1 cellular context compared by ENCODE assay signal in the genomic region with DNA sequence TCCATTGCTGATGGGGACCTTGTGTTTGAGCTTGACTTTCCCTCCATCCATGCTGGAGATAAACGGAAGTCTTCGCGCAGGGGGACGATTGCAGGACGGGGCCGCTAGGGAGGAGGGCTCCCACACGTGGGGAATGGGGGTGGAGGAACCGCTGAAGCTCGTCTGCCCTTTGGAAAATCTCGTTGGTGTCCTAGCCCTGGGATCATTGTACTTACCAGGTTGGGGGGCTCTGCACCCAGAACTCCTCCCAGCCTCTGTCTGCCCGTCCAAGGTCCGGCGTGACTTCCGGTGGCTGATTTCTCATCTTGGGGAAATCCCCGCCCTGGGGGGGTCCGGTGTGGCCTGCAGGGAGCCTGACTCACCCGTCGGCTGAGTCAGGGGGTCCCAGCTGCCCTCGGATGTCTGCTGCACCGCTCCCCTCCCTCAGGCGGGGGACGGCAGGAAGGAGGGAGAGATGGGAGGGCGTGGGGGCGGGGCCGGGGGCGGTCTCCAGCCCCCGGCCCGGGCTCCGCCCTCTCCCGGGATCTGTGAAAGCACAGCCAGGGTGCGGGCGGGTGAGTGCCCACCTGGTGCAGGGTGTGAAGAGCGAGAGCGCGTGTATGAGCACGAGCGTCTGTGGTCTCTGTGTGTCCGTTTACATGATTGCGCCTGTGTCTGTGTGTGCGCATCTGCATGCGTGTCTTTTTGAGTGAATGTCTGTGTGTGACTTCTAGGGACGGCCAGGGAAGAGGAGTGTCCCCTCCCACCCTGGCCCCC.
TF ChIP-seq lines count a peak whose summit lies in the region.

No MANE protein-coding gene starts in this region.

TF ChIP-seq in HepG2, 621 proteins besides CTCF, POLR2A, EP300 and RAD21 (continued from another document and continues in another):
- TF ChIP-seq PBX2 (CRISPR knock-in tag; IDR thresholded peaks at IDR 0.05), result no peak
- TF ChIP-seq, protein P1, sequence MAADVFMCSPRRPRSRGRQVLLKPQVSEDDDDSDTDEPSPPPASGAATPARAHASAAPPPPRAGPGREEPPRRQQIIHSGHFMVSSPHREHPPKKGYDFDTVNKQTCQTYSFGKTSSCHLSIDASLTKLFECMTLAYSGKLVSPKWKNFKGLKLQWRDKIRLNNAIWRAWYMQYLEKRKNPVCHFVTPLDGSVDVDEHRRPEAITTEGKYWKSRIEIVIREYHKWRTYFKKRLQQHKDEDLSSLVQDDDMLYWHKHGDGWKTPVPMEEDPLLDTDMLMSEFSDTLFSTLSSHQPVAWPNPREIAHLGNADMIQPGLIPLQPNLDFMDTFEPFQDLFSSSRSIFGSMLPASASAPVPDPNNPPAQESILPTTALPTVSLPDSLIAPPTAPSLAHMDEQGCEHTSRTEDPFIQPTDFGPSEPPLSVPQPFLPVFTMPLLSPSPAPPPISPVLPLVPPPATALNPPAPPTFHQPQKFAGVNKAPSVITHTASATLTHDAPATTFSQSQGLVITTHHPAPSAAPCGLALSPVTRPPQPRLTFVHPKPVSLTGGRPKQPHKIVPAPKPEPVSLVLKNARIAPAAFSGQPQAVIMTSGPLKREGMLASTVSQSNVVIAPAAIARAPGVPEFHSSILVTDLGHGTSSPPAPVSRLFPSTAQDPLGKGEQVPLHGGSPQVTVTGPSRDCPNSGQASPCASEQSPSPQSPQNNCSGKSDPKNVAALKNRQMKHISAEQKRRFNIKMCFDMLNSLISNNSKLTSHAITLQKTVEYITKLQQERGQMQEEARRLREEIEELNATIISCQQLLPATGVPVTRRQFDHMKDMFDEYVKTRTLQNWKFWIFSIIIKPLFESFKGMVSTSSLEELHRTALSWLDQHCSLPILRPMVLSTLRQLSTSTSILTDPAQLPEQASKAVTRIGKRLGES (CRISPR knock-in tag; IDR thresholded peaks at IDR 0.05; ENCODE audit: borderline replicate concordance), result no peak
- TF ChIP-seq ZNF652 (CRISPR knock-in tag; IDR thresholded peaks at IDR 0.05; ENCODE audit: borderline replicate concordance, low read depth), result no peak
- TF ChIP-seq, protein P2, sequence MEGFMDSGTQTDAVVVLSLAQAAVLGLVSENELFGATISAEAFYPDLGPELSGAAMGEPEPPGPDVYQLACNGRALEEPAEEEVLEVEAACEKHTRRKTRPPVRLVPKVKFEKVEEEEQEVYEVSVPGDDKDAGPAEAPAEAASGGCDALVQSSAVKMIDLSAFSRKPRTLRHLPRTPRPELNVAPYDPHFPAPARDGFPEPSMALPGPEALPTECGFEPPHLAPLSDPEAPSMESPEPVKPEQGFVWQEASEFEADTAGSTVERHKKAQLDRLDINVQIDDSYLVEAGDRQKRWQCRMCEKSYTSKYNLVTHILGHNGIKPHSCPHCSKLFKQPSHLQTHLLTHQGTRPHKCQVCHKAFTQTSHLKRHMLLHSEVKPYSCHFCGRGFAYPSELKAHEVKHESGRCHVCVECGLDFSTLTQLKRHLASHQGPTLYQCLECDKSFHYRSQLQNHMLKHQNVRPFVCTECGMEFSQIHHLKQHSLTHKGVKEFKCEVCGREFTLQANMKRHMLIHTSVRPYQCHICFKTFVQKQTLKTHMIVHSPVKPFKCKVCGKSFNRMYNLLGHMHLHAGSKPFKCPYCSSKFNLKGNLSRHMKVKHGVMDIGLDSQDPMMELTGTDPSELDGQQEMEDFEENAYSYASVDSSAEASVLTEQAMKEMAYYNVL (CRISPR knock-in tag; IDR thresholded peaks at IDR 0.05; ENCODE audit: borderline replicate concordance), result no peak
- TF ChIP-seq ZMYM4 (CRISPR knock-in tag; IDR thresholded peaks at IDR 0.05), result no peak
- no peak for TF ChIP-seq CREM (IDR thresholded peaks at IDR 0.05)
- TF ChIP-seq CREM (CRISPR knock-in tag; IDR thresholded peaks at IDR 0.05), result no peak
- no peak for TF ChIP-seq ZNF775 (CRISPR knock-in tag; IDR thresholded peaks at IDR 0.05; ENCODE audit: borderline replicate concordance)
- no peak for TF ChIP-seq TARDBP (CRISPR knock-in tag; IDR thresholded peaks at IDR 0.05)
- TF ChIP-seq, protein P3, sequence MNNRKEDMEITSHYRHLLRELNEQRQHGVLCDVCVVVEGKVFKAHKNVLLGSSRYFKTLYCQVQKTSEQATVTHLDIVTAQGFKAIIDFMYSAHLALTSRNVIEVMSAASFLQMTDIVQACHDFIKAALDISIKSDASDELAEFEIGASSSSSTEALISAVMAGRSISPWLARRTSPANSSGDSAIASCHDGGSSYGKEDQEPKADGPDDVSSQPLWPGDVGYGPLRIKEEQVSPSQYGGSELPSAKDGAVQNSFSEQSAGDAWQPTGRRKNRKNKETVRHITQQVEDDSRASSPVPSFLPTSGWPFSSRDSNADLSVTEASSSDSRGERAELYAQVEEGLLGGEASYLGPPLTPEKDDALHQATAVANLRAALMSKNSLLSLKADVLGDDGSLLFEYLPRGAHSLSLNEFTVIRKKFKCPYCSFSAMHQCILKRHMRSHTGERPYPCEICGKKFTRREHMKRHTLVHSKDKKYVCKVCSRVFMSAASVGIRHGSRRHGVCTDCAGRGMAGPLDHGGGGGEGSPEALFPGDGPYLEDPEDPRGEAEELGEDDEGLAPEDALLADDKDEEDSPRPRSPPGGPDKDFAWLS (CRISPR knock-in tag; IDR thresholded peaks at IDR 0.05; ENCODE audit: borderline replicate concordance), result no peak
- no peak for TF ChIP-seq ZNF816 (CRISPR knock-in tag; IDR thresholded peaks at IDR 0.05; ENCODE audit: borderline replicate concordance)
- TF ChIP-seq TEAD3 (CRISPR knock-in tag; optimal IDR thresholded peaks at IDR 0.05; ENCODE audit: borderline replicate concordance), result no peak
- no peak for TF ChIP-seq JUNB (CRISPR knock-in tag; IDR thresholded peaks at IDR 0.05; ENCODE audit: borderline replicate concordance)
- TF ChIP-seq ZNF468 (CRISPR knock-in tag; IDR thresholded peaks at IDR 0.05), result no peak
- no peak; the same call in 1 of the 2 replicates for TF ChIP-seq RFXAP (CRISPR knock-in tag; IDR thresholded peaks at IDR 0.05; ENCODE audit: borderline replicate concordance)
- TF ChIP-seq FOXA3 (CRISPR knock-in tag; IDR thresholded peaks at IDR 0.05), result 0 out of 2 replicates have a peak, but pooled peaks have one; percentile 4
- no peak for TF ChIP-seq CSRNP1 (CRISPR knock-in tag; IDR thresholded peaks at IDR 0.05)
- TF ChIP-seq KLF9 (CRISPR knock-in tag; IDR thresholded peaks at IDR 0.05; ENCODE audit: low read depth), result no peak
- TF ChIP-seq CC2D1A (CRISPR knock-in tag; IDR thresholded peaks at IDR 0.05), result no peak
- TF ChIP-seq ZNF607 (CRISPR knock-in tag; IDR thresholded peaks at IDR 0.05; ENCODE audit: borderline replicate concordance), result no peak
- no peak for TF ChIP-seq BHLHE40 (IDR thresholded peaks at IDR 0.05; ENCODE audit: low read length)
- no peak for TF ChIP-seq BRCA1 (CRISPR knock-in tag; IDR thresholded peaks at IDR 0.05)
- TF ChIP-seq CREBL2 (CRISPR knock-in tag; IDR thresholded peaks at IDR 0.05; ENCODE audit: borderline replicate concordance), result no peak
- peak; percentile 43 for TF ChIP-seq POLR2AphosphoS5 (IDR thresholded peaks at IDR 0.05; ENCODE audit: low read depth, low read length)
- TF ChIP-seq, protein P4, sequence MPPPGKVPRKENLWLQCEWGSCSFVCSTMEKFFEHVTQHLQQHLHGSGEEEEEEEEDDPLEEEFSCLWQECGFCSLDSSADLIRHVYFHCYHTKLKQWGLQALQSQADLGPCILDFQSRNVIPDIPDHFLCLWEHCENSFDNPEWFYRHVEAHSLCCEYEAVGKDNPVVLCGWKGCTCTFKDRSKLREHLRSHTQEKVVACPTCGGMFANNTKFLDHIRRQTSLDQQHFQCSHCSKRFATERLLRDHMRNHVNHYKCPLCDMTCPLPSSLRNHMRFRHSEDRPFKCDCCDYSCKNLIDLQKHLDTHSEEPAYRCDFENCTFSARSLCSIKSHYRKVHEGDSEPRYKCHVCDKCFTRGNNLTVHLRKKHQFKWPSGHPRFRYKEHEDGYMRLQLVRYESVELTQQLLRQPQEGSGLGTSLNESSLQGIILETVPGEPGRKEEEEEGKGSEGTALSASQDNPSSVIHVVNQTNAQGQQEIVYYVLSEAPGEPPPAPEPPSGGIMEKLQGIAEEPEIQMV (CRISPR knock-in tag; IDR thresholded peaks at IDR 0.05; ENCODE audit: low read depth), result no peak
- no peak for TF ChIP-seq MAFK (conservative IDR thresholded peaks at IDR 0.05 in 1 of 2, IDR thresholded peaks at IDR 0.05 in 1 of 2; ENCODE audit: low read length in 2 of 2)
- TF ChIP-seq ZBTB8A (CRISPR knock-in tag; IDR thresholded peaks at IDR 0.05; ENCODE audit: borderline replicate concordance, low read depth), result no peak
- TF ChIP-seq ZNF543 (CRISPR knock-in tag; IDR thresholded peaks at IDR 0.05), result no peak
- TF ChIP-seq ATF7-NPFF (CRISPR knock-in tag; IDR thresholded peaks at IDR 0.05; ENCODE audit: low read depth), result no peak
- TF ChIP-seq PCBP2 (optimal IDR thresholded peaks at IDR 0.05; ENCODE audit: low read depth, low read length, poor library complexity, severe bottlenecking), result no peak
- TF ChIP-seq ZNF484 (CRISPR knock-in tag; IDR thresholded peaks at IDR 0.05; ENCODE audit: borderline replicate concordance, low read depth), result no peak
- TF ChIP-seq ZFP41 (CRISPR knock-in tag; IDR thresholded peaks at IDR 0.05; ENCODE audit: borderline replicate concordance), result no peak
- TF ChIP-seq, protein P5, sequence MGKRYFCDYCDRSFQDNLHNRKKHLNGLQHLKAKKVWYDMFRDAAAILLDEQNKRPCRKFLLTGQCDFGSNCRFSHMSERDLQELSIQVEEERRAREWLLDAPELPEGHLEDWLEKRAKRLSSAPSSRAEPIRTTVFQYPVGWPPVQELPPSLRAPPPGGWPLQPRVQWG (CRISPR knock-in tag; IDR thresholded peaks at IDR 0.05; ENCODE audit: borderline replicate concordance, low read depth), result no peak
- no peak for TF ChIP-seq ZNF605 (CRISPR knock-in tag; IDR thresholded peaks at IDR 0.05)
- no peak for TF ChIP-seq POLR2G (IDR thresholded peaks at IDR 0.05; ENCODE audit: low read depth, low read length)
- no peak for TF ChIP-seq NR3C1 (CRISPR knock-in tag; IDR thresholded peaks at IDR 0.05)
- TF ChIP-seq NFRKB (IDR thresholded peaks at IDR 0.05), result no peak
- TF ChIP-seq NFE2L2 (IDR thresholded peaks at IDR 0.05; ENCODE audit: low read length), result no peak
- no peak for TF ChIP-seq ZNF496 (CRISPR knock-in tag; IDR thresholded peaks at IDR 0.05; ENCODE audit: insufficient replicate concordance)
- TF ChIP-seq ZNF724P (CRISPR knock-in tag; IDR thresholded peaks at IDR 0.05; ENCODE audit: borderline replicate concordance), result no peak
- no peak for TF ChIP-seq ZSCAN29 (CRISPR knock-in tag; conservative IDR thresholded peaks at IDR 0.05)
- no peak for TF ChIP-seq ZFY (CRISPR knock-in tag; IDR thresholded peaks at IDR 0.05)
- TF ChIP-seq ATF1 (CRISPR knock-in tag; IDR thresholded peaks at IDR 0.05), result no peak
- TF ChIP-seq SRF (IDR thresholded peaks at IDR 0.05; ENCODE audit: low read depth, low read length), result no peak
- TF ChIP-seq ZNF713 (CRISPR knock-in tag; IDR thresholded peaks at IDR 0.05), result no peak
- TF ChIP-seq ZNF138 (CRISPR knock-in tag; IDR thresholded peaks at IDR 0.05; ENCODE audit: low read depth), result no peak
- no peak for TF ChIP-seq GATA4 (IDR thresholded peaks at IDR 0.05; ENCODE audit: borderline replicate concordance, low read depth)
- TF ChIP-seq JUND (CRISPR knock-in tag; IDR thresholded peaks at IDR 0.05), result 0 out of 2 replicates have a peak, but pooled peaks have one; percentile 24
- TF ChIP-seq TSC22D2 (CRISPR knock-in tag; IDR thresholded peaks at IDR 0.05; ENCODE audit: borderline replicate concordance), result no peak
- TF ChIP-seq GTF2F1 (IDR thresholded peaks at IDR 0.05; ENCODE audit: low read length), result no peak
- no peak for TF ChIP-seq ZNF230 (CRISPR knock-in tag; IDR thresholded peaks at IDR 0.05)
- no peak for TF ChIP-seq NFATC3 (CRISPR knock-in tag; IDR thresholded peaks at IDR 0.05)
- TF ChIP-seq GMEB2 (CRISPR knock-in tag; IDR thresholded peaks at IDR 0.05; ENCODE audit: low read depth), result no peak
- no peak for TF ChIP-seq TOPORS (CRISPR knock-in tag; IDR thresholded peaks at IDR 0.05)
- TF ChIP-seq MED1 (CRISPR knock-in tag; IDR thresholded peaks at IDR 0.05), result no peak
- TF ChIP-seq ZNF782 (CRISPR knock-in tag; IDR thresholded peaks at IDR 0.05; ENCODE audit: borderline replicate concordance), result 0 out of 2 replicates have a peak, but pooled peaks have one; percentile 41
- TF ChIP-seq ARHGAP35 (CRISPR knock-in tag; IDR thresholded peaks at IDR 0.05; ENCODE audit: borderline replicate concordance), result no peak
- peak; percentile 88; the same call in 1 of the 2 replicates for TF ChIP-seq ZBTB7B (CRISPR knock-in tag; IDR thresholded peaks at IDR 0.05)
- peak; percentile 70 for TF ChIP-seq SRSF1 (optimal IDR thresholded peaks at IDR 0.05; ENCODE audit: low read depth, low read length)
- TF ChIP-seq NFKBIZ (CRISPR knock-in tag; IDR thresholded peaks at IDR 0.05), result 0 out of 2 replicates have a peak, but pooled peaks have one; percentile 43
- TF ChIP-seq ERF (CRISPR knock-in tag; IDR thresholded peaks at IDR 0.05), result 0 out of 2 replicates have a peak, but pooled peaks have one; percentile 40
